18 cellular contexts compared by ENCODE assay signal in genomic region chr17:78175643-78175981, GRCh38. TPM values are rescaled to one million over a fixed set of nuclear protein-coding genes. Genes with fewer than 3 reads are reported as not detected.
DNase-seq lines count a peak whose midpoint lies in the region; ATAC-seq and TF ChIP-seq lines count a peak whose summit lies in the region.
"Had no signal": no experiment of that assay in that cellular context is flagged by ENCODE, and none has a peak within 500 bp of the region (broad histone marks: within the 10 kb centered on the region; RNA-seq: fewer than 3 reads in every experiment).

No MANE protein-coding gene starts in this region.

- ATAC-seq in Right ventricle myocardium superior (ENCODE audit: poor library complexity) = no peak
- no peak for ATAC-seq in naive B cell (ENCODE audit: low read depth in 2 of 2)
- ATAC-seq in upper lobe of right lung = no peak
- no peak for ATAC-seq in GM18870 (IDR thresholded peaks at IDR 0.05; ENCODE audit: unreplicated experiment)

- no peaks in the 10 kb centered on the region for H3K9me3 ChIP-seq in left ventricle myocardium inferior (replicated peaks)
- no peaks in the 10 kb centered on the region for H3K9me3 ChIP-seq in upper lobe of right lung
- H3K9me3 ChIP-seq: vagina had no signal

- H3K4me3 Mint-ChIP-seq in brain (no peak overlapping the region), naive B cell (peak overlapping the region in 6 of 8 donors; percentile 8 to 76 (median 50))
- H3K4me3 Mint-ChIP-seq: neural progenitor cell had no signal

- H3K27me3 Mint-ChIP-seq in brain (no peaks in the 10 kb centered on the region), naive B cell (no peaks in the 10 kb centered on the region)

- H3K27me3 ChIP-seq in left ventricle myocardium inferior (ENCODE audit: low read depth) (no peaks in the 10 kb centered on the region), upper lobe of right lung (no peaks in the 10 kb centered on the region)
- H3K27me3 ChIP-seq: brain microvascular endothelial cell, neural progenitor cell, vagina had no signal

- TF ChIP-seq CTCF in left ventricle myocardium inferior (IDR thresholded peaks at IDR 0.05; ENCODE audit: borderline replicate concordance) (no peak), brain (conservative IDR thresholded peaks at IDR 0.05) (no peak), upper lobe of right lung (IDR thresholded peaks at IDR 0.05) (no peak)

- intact Hi-C loops in left ventricle myocardium inferior (cut with micrococcal nuclease) = loop anchor here (5.0 kb wide), 1 partner anchor 63 kb away; no protein-coding TSS in a partner anchor
- intact Hi-C loops in Right ventricle myocardium superior (cut with DNase I) = loop anchor here (2.0 kb wide), 1 partner anchor 63 kb away; no protein-coding TSS in a partner anchor
- intact Hi-C loops in upper lobe of right lung (cut with DNase I) = loop anchor here (10.0 kb wide), 1 partner anchor 61 kb away; no protein-coding TSS in a partner anchor

- H3K9me3 Mint-ChIP-seq in brain (peaks cover 0 to 2% (median 0%) of the 10 kb centered on the region in 5 experiments), naive B cell (no peaks in the 10 kb centered on the region)
- H3K9me3 Mint-ChIP-seq: neural progenitor cell had no signal

- H3K4me1 Mint-ChIP-seq in brain (peaks cover 36% of the 10 kb centered on the region), naive B cell (peaks cover 68 to 77% (median 70%) of the 10 kb centered on the region in 3 donors)

- H3K4me3 ChIP-seq in left ventricle myocardium inferior (no peak overlapping the region), upper lobe of right lung (peak overlapping the region; percentile 23)
- H3K4me3 ChIP-seq: neural progenitor cell, PC-9, vagina had no signal

- H3K27ac Mint-ChIP-seq in brain = peak overlapping the region; percentile 60 to 81 (median 73)
- H3K27ac Mint-ChIP-seq in naive B cell = peak overlapping the region in 5 of 6 donors; percentile 9 to 94 (median 81)
- H3K27ac Mint-ChIP-seq: neural progenitor cell had no signal

- H3K4me1 ChIP-seq in left ventricle myocardium inferior (peaks cover 67% of the 10 kb centered on the region), upper lobe of right lung (peaks cover 84% of the 10 kb centered on the region)
- H3K4me1 ChIP-seq: neural progenitor cell had no signal

- peaks cover 6% of the 10 kb centered on the region for H3K36me3 Mint-ChIP-seq in brain
- H3K36me3 Mint-ChIP-seq in naive B cell = peaks cover 0 to 12% of the 10 kb centered on the region in 2 donors

- H3K27ac ChIP-seq in left ventricle myocardium inferior (replicated peaks) = peak overlapping the region; percentile 91
- peak overlapping the region; percentile 87 for H3K27ac ChIP-seq in upper lobe of right lung
- H3K27ac ChIP-seq: brain microvascular endothelial cell, neural progenitor cell, PC-9 had no signal

- DNase-seq in left ventricle myocardium inferior (no peak), Right ventricle myocardium superior (no peak), naive B cell (no peak), upper lobe of right lung (no peak), D341Med (ENCODE audit: low spot score) (no peak)
- no peak for DNase-seq in effector CD8-positive, alpha-beta T cell (lab: John Stamatoyannopoulos, UW)
- DNase-seq: activated CD4-positive, alpha-beta T cell treated with anti-CD3 and anti-CD28 coated beads, Interleukin-2, amount 50 U/mL, for 1 hour; brain microvascular endothelial cell; left ventricle myocardium superior; NCI-H1048; NCI-H2227 treated with DMSO at 0.1 percent for 48 hours; PC-9; stimulated activated CD4-positive, alpha-beta T cell treated with anti-CD3 and anti-CD28 coated beads, Interleukin-12 subunit alpha, Interleukin-12 subunit beta, amount 100 ng/mL, for 4 hours had no signal

- H3K36me3 ChIP-seq in left ventricle myocardium inferior (peaks cover 17% of the 10 kb centered on the region), upper lobe of right lung (peaks cover 25% of the 10 kb centered on the region)
- H3K36me3 ChIP-seq: brain microvascular endothelial cell, vagina had no signal

RNA-seq across cellular contexts. Expression of gene SYNGR2, which starts 7.2 kb away (rescaled TPM):
- total RNA-seq in left ventricle myocardium inferior (86.9 TPM), Right ventricle myocardium superior (99.8 TPM), upper lobe of right lung (206 TPM)
- polyA plus RNA-seq in brain (ENCODE audit: insufficient read depth, low read depth, low replicate concordance) (88.2 TPM), naive B cell (ENCODE audit: low read depth in 6 of 6) (100 to 1,000 TPM; 490 to 908 (median 562) TPM)

RNA-seq across cellular contexts. Expression of gene TK1, which starts 11.2 kb away (rescaled TPM):
- 1.8 TPM for total RNA-seq in left ventricle myocardium inferior
- total RNA-seq in Right ventricle myocardium superior = 2.6 TPM
- 45.3 TPM for polyA plus RNA-seq in brain (ENCODE audit: insufficient read depth, low read depth, low replicate concordance)
- 1 to 10 TPM in 5 of 6 donors, under 1 TPM in 1; 0.91 to 3.5 (median 2.1) TPM for polyA plus RNA-seq in naive B cell (ENCODE audit: low read depth in 6 of 6)
- total RNA-seq in upper lobe of right lung = 3.3 TPM

RNA-seq across cellular contexts. Expression of gene AFMID, which starts 11.6 kb away (rescaled TPM):
- total RNA-seq in left ventricle myocardium inferior = 22.5 TPM
- 32.7 TPM for total RNA-seq in Right ventricle myocardium superior
- polyA plus RNA-seq in brain (ENCODE audit: insufficient read depth, low read depth, low replicate concordance) = 36.1 TPM
- 1 to 10 TPM in 4 of 6 donors, under 1 TPM in 1, not detected in 1; 0.53 to 4.6 (median 2.1) TPM for polyA plus RNA-seq in naive B cell (ENCODE audit: low read depth in 6 of 6)
- 32.5 TPM for total RNA-seq in upper lobe of right lung

RNA-seq across cellular contexts. Expression of gene C17orf99, which starts 29.4 kb away (rescaled TPM):
- total RNA-seq in left ventricle myocardium inferior = not detected
- not detected for total RNA-seq in Right ventricle myocardium superior
- polyA plus RNA-seq in brain (ENCODE audit: insufficient read depth, low read depth, low replicate concordance) = not detected
- polyA plus RNA-seq in naive B cell (ENCODE audit: low read depth in 6 of 6) = under 1 TPM in 1 of 6 donors, not detected in 5; 0.42 TPM
- total RNA-seq in upper lobe of right lung = not detected
- total RNA-seq: left ventricle myocardium superior; PC-9; T-helper 1 cell treated with Interleukin-12 subunit alpha and Interleukin-12 subunit beta and Interleukin-4 antibody, amounts not matched to agents 30 ng/mL and 1 ng/mL, for 36 hours; vagina had no signal

RNA-seq across cellular contexts. Expression of gene BIRC5, which starts 38.4 kb away (rescaled TPM):
- total RNA-seq in left ventricle myocardium inferior = 0.69 TPM
- total RNA-seq in Right ventricle myocardium superior = 1.7 TPM
- polyA plus RNA-seq in brain (ENCODE audit: insufficient read depth, low read depth, low replicate concordance) = 66.4 TPM
- not detected for polyA plus RNA-seq in naive B cell (ENCODE audit: low read depth in 6 of 6)
- 1.1 TPM for total RNA-seq in upper lobe of right lung

Comparison
In these comparisons a context has a peak if more than half of its experiments do, and no peak if none do; other contexts are left out.
1. H3K4me3 Mint-ChIP-seq: peak in naive B cell (6 of 8); none in brain (0 of 5).